ENCODE assay signal across 1 cellular context in the genomic region with DNA sequence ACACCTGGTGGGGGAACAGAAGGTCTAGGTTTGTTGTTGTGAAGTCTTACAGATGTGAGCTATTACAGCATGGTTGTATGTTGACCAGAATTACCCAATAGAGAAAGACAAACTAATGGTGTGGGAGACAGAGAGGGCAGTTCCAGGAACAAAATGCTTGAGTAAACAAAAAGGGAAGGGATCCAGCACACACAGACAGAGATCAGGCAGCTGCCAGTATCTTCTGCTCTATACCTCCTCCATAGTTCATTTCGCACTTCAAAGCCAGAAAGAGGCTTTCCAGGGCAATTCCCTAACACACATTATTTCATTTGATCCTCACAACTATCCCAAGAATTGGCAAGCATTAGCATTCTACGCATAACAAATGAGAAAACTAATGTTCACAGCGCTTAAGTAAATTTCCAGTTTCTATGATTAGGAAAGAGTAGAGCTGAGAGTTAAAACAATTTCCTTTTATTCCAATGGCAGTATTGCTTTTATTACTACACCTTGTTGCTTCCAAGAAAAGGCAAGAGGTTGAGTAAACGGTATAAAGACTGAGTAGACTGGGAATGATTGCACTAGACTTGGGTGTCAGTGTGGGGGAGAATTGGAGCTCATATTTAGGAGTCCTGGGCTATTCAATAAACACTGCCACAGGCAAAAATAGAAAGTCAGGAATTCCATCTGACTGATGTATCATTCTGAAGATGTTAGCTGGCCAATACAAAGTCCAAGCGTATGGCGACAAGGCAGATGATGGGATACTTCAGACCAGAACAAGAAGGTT.
TF ChIP-seq lines count a peak whose summit lies in the region.

No MANE protein-coding gene starts in this region.

TF ChIP-seq in HepG2, 621 proteins besides CTCF, POLR2A, EP300 and RAD21 (continued from another document and continues in another):
- TF ChIP-seq FOXK1 (CRISPR knock-in tag; IDR thresholded peaks at IDR 0.05; ENCODE audit: borderline replicate concordance, low read depth) (peak; percentile 50; the same call in 1 of the 2 replicates), KLF13 (CRISPR knock-in tag; IDR thresholded peaks at IDR 0.05) (no peak), U2AF2 (IDR thresholded peaks at IDR 0.05; ENCODE audit: low read depth, low read length) (no peak), ZMYM4 (CRISPR knock-in tag; IDR thresholded peaks at IDR 0.05) (peak; percentile 61), ATF1 (CRISPR knock-in tag; IDR thresholded peaks at IDR 0.05) (no peak), ZNF224 (CRISPR knock-in tag; IDR thresholded peaks at IDR 0.05) (no peak), SPEN (CRISPR knock-in tag; IDR thresholded peaks at IDR 0.05; ENCODE audit: low read depth) (no peak), THAP11 (CRISPR knock-in tag; IDR thresholded peaks at IDR 0.05) (peak; percentile 47; the same call in 1 of the 2 replicates), RFXANK (CRISPR knock-in tag; IDR thresholded peaks at IDR 0.05) (no peak), KLF9 (CRISPR knock-in tag; IDR thresholded peaks at IDR 0.05; ENCODE audit: low read depth) (no peak), ZNF136 (CRISPR knock-in tag; IDR thresholded peaks at IDR 0.05; ENCODE audit: low read depth) (no peak), PHF21A (CRISPR knock-in tag; IDR thresholded peaks at IDR 0.05) (0 out of 2 replicates have a peak, but pooled peaks have one; percentile 29), SRF (IDR thresholded peaks at IDR 0.05; ENCODE audit: low read depth, low read length) (no peak), FOXJ3 (CRISPR knock-in tag; IDR thresholded peaks at IDR 0.05; ENCODE audit: borderline replicate concordance) (peak; percentile 80; the same call in 1 of the 2 replicates), NFIC (IDR thresholded peaks at IDR 0.05; ENCODE audit: low read length) (0 out of 2 replicates have a peak, but pooled peaks have one; percentile 24), CREM (IDR thresholded peaks at IDR 0.05) (peak; percentile 29; the same call in 1 of the 2 replicates), CREM (CRISPR knock-in tag; IDR thresholded peaks at IDR 0.05) (no peak), ZNF235 (CRISPR knock-in tag; IDR thresholded peaks at IDR 0.05; ENCODE audit: borderline replicate concordance) (no peak), STAG1 (CRISPR knock-in tag; IDR thresholded peaks at IDR 0.05) (no peak), ZNF337 (CRISPR knock-in tag; IDR thresholded peaks at IDR 0.05; ENCODE audit: borderline replicate concordance, low read depth) (no peak), HNF4A (CRISPR knock-in tag; IDR thresholded peaks at IDR 0.05) (peak; percentile 54; the same call in 1 of the 2 replicates), MAFF (IDR thresholded peaks at IDR 0.05; ENCODE audit: low read depth, low read length) (peak; percentile 57), NR1H2 (CRISPR knock-in tag; IDR thresholded peaks at IDR 0.05; ENCODE audit: borderline replicate concordance, low read depth) (no peak), SRSF4 (IDR thresholded peaks at IDR 0.05; ENCODE audit: low read depth, low read length, poor library complexity, severe bottlenecking) (no peak), CHD2 (IDR thresholded peaks at IDR 0.05; ENCODE audit: low read depth, low read length) (no peak), KDM4B (CRISPR knock-in tag; IDR thresholded peaks at IDR 0.05) (0 out of 2 replicates have a peak, but pooled peaks have one; percentile 33), ELF3 (CRISPR knock-in tag; IDR thresholded peaks at IDR 0.05) (peak; percentile 85), ZNF891 (CRISPR knock-in tag; IDR thresholded peaks at IDR 0.05) (no peak), NRL (CRISPR knock-in tag; IDR thresholded peaks at IDR 0.05; ENCODE audit: borderline replicate concordance) (no peak), NFE2 (CRISPR knock-in tag; IDR thresholded peaks at IDR 0.05) (no peak), SAP130 (CRISPR knock-in tag; IDR thresholded peaks at IDR 0.05; ENCODE audit: low read depth) (peak; percentile 53), ZNF292 (CRISPR knock-in tag; IDR thresholded peaks at IDR 0.05; ENCODE audit: borderline replicate concordance, low read depth) (peak; percentile 74; the same call in 1 of the 2 replicates), TBL1XR1 (IDR thresholded peaks at IDR 0.05; ENCODE audit: borderline replicate concordance, low read length, partially characterized antibody) (no peak), BRCA1 (CRISPR knock-in tag; IDR thresholded peaks at IDR 0.05) (no peak), MZF1 (CRISPR knock-in tag; IDR thresholded peaks at IDR 0.05; ENCODE audit: borderline replicate concordance) (no peak), POGZ (CRISPR knock-in tag; IDR thresholded peaks at IDR 0.05) (peak; percentile 46), ZFP1 (CRISPR knock-in tag; IDR thresholded peaks at IDR 0.05) (peak; percentile 50; the same call in 1 of the 2 replicates), CBX1 (IDR thresholded peaks at IDR 0.05; ENCODE audit: low read depth) (no peak), SETDB1 (CRISPR knock-in tag; IDR thresholded peaks at IDR 0.05; ENCODE audit: borderline replicate concordance) (no peak), ZNF792 (CRISPR knock-in tag; IDR thresholded peaks at IDR 0.05) (peak; percentile 67; the same call in 1 of the 2 replicates), ZSCAN20 (CRISPR knock-in tag; IDR thresholded peaks at IDR 0.05; ENCODE audit: borderline replicate concordance) (no peak), RCOR2 (CRISPR knock-in tag; IDR thresholded peaks at IDR 0.05) (no peak)
- TF ChIP-seq, protein P1, sequence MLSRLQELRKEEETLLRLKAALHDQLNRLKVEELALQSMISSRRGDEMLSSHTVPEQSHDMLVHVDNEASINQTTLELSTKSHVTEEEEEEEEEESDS (CRISPR knock-in tag; IDR thresholded peaks at IDR 0.05; ENCODE audit: borderline replicate concordance), result no peak
- TF ChIP-seq, protein P2, sequence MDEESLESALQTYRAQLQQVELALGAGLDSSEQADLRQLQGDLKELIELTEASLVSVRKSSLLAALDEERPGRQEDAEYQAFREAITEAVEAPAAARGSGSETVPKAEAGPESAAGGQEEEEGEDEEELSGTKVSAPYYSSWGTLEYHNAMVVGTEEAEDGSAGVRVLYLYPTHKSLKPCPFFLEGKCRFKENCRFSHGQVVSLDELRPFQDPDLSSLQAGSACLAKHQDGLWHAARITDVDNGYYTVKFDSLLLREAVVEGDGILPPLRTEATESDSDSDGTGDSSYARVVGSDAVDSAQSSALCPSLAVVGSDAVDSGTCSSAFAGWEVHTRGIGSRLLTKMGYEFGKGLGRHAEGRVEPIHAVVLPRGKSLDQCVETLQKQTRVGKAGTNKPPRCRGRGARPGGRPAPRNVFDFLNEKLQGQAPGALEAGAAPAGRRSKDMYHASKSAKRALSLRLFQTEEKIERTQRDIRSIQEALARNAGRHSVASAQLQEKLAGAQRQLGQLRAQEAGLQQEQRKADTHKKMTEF (CRISPR knock-in tag; IDR thresholded peaks at IDR 0.05), result peak; percentile 39; the same call in 1 of the 2 replicates
- TF ChIP-seq, protein P3, sequence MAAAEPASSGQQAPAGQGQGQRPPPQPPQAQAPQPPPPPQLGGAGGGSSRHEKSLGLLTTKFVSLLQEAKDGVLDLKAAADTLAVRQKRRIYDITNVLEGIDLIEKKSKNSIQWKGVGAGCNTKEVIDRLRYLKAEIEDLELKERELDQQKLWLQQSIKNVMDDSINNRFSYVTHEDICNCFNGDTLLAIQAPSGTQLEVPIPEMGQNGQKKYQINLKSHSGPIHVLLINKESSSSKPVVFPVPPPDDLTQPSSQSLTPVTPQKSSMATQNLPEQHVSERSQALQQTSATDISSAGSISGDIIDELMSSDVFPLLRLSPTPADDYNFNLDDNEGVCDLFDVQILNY (CRISPR knock-in tag; conservative IDR thresholded peaks at IDR 0.05), result no peak
- TF ChIP-seq, protein P4, sequence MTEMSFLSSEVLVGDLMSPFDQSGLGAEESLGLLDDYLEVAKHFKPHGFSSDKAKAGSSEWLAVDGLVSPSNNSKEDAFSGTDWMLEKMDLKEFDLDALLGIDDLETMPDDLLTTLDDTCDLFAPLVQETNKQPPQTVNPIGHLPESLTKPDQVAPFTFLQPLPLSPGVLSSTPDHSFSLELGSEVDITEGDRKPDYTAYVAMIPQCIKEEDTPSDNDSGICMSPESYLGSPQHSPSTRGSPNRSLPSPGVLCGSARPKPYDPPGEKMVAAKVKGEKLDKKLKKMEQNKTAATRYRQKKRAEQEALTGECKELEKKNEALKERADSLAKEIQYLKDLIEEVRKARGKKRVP (CRISPR knock-in tag; IDR thresholded peaks at IDR 0.05), result peak in 1 of 2 experiments; percentile 74; a peak in 2 of 4 replicates
- TF ChIP-seq, protein P5, sequence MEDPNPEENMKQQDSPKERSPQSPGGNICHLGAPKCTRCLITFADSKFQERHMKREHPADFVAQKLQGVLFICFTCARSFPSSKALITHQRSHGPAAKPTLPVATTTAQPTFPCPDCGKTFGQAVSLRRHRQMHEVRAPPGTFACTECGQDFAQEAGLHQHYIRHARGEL (CRISPR knock-in tag; IDR thresholded peaks at IDR 0.05), result no peak
- TF ChIP-seq, protein P6, sequence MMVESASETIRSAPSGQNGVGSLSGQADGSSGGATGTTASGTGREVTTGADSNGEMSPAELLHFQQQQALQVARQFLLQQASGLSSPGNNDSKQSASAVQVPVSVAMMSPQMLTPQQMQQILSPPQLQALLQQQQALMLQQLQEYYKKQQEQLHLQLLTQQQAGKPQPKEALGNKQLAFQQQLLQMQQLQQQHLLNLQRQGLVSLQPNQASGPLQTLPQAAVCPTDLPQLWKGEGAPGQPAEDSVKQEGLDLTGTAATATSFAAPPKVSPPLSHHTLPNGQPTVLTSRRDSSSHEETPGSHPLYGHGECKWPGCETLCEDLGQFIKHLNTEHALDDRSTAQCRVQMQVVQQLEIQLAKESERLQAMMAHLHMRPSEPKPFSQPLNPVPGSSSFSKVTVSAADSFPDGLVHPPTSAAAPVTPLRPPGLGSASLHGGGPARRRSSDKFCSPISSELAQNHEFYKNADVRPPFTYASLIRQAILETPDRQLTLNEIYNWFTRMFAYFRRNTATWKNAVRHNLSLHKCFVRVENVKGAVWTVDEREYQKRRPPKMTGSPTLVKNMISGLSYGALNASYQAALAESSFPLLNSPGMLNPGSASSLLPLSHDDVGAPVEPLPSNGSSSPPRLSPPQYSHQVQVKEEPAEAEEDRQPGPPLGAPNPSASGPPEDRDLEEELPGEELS (CRISPR knock-in tag; IDR thresholded peaks at IDR 0.05), result peak; percentile 75
- TF ChIP-seq, protein P7, sequence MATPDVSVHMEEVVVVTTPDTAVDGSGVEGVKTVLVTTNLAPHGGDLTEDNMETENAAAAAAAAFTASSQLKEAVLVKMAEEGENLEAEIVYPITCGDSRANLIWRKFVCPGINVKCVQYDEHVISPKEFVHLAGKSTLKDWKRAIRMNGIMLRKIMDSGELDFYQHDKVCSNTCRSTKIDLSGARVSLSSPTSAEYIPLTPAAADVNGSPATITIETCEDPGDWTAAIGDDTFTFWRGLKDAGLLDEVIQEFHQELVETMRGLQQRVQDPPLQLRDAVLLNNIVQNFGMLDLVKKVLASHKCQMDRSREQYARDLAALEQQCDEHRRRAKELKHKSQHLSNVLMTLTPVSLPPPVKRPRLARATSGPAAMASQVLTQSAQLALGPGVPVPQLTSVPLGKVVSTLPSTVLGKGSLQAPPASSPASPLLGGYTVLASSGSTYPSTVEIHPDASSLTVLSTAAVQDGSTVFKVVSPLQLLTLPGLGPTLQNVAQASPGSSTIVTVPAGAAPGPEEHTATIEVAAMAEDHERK (CRISPR knock-in tag; IDR thresholded peaks at IDR 0.05; ENCODE audit: low read depth), result no peak
- TF ChIP-seq, protein P8, sequence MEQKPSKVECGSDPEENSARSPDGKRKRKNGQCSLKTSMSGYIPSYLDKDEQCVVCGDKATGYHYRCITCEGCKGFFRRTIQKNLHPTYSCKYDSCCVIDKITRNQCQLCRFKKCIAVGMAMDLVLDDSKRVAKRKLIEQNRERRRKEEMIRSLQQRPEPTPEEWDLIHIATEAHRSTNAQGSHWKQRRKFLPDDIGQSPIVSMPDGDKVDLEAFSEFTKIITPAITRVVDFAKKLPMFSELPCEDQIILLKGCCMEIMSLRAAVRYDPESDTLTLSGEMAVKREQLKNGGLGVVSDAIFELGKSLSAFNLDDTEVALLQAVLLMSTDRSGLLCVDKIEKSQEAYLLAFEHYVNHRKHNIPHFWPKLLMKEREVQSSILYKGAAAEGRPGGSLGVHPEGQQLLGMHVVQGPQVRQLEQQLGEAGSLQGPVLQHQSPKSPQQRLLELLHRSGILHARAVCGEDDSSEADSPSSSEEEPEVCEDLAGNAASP (CRISPR knock-in tag; IDR thresholded peaks at IDR 0.05; ENCODE audit: borderline replicate concordance), result no peak; the same call in 1 of the 2 replicates
- TF ChIP-seq, protein P9, sequence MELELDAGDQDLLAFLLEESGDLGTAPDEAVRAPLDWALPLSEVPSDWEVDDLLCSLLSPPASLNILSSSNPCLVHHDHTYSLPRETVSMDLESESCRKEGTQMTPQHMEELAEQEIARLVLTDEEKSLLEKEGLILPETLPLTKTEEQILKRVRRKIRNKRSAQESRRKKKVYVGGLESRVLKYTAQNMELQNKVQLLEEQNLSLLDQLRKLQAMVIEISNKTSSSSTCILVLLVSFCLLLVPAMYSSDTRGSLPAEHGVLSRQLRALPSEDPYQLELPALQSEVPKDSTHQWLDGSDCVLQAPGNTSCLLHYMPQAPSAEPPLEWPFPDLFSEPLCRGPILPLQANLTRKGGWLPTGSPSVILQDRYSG (CRISPR knock-in tag; IDR thresholded peaks at IDR 0.05), result no peak
- TF ChIP-seq, protein P10, sequence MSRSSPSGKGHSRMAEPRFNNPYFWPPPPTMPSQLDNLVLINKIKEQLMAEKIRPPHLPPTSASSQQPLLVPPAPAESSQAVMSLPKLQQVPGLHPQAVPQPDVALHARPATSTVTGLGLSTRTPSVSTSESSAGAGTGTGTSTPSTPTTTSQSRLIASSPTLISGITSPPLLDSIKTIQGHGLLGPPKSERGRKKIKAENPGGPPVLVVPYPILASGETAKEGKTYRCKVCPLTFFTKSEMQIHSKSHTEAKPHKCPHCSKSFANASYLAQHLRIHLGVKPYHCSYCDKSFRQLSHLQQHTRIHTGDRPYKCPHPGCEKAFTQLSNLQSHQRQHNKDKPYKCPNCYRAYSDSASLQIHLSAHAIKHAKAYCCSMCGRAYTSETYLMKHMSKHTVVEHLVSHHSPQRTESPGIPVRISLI (CRISPR knock-in tag; IDR thresholded peaks at IDR 0.05; ENCODE audit: borderline replicate concordance), result no peak
- TF ChIP-seq, protein P11, sequence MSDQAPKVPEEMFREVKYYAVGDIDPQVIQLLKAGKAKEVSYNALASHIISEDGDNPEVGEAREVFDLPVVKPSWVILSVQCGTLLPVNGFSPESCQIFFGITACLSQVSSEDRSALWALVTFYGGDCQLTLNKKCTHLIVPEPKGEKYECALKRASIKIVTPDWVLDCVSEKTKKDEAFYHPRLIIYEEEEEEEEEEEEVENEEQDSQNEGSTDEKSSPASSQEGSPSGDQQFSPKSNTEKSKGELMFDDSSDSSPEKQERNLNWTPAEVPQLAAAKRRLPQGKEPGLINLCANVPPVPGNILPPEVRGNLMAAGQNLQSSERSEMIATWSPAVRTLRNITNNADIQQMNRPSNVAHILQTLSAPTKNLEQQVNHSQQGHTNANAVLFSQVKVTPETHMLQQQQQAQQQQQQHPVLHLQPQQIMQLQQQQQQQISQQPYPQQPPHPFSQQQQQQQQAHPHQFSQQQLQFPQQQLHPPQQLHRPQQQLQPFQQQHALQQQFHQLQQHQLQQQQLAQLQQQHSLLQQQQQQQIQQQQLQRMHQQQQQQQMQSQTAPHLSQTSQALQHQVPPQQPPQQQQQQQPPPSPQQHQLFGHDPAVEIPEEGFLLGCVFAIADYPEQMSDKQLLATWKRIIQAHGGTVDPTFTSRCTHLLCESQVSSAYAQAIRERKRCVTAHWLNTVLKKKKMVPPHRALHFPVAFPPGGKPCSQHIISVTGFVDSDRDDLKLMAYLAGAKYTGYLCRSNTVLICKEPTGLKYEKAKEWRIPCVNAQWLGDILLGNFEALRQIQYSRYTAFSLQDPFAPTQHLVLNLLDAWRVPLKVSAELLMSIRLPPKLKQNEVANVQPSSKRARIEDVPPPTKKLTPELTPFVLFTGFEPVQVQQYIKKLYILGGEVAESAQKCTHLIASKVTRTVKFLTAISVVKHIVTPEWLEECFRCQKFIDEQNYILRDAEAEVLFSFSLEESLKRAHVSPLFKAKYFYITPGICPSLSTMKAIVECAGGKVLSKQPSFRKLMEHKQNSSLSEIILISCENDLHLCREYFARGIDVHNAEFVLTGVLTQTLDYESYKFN (CRISPR knock-in tag; conservative IDR thresholded peaks at IDR 0.05), result peak; percentile 60
